In genomic region chr9:129010267-129010975, GRCh38 we compare ENCODE assay signal across 29 cellular contexts.
"Had no signal": no experiment of that assay in that cellular context is flagged by ENCODE, and none has a peak within 500 bp of the region (broad histone marks: within the 10 kb centered on the region; RNA-seq: fewer than 3 reads in every experiment).

No MANE protein-coding gene starts in this region.

- DNase-seq: activated CD4-positive, alpha-beta T cell treated with anti-CD3 and anti-CD28 coated beads for 1 hour; activated CD4-positive, alpha-beta T cell treated with anti-CD3 and anti-CD28 coated beads, Interleukin-2, amount 10 ng/mL, durations not matched to agents 24 days and 14 days; activated CD4-positive, alpha-beta T cell treated with anti-CD3 and anti-CD28 coated beads, Interleukin-2, amount 50 U/mL, for 4 hours; activated CD4-positive, CD25-positive, alpha-beta regulatory T cell; activated CD8-positive, alpha-beta T cell treated with anti-CD3 and anti-CD28 coated beads for 36 hours; activated gamma-delta T cell treated with Interleukin-2 at 50 U/mL for 16 hours; activated naive CD4-positive, alpha-beta T cell treated with anti-CD3 and anti-CD28 coated beads for 36 hours; activated T-cell treated with anti-CD3 and anti-CD28 coated beads, Interleukin-2, amount 50 U/mL, for 1 hour; amniotic stem cell; MM.1S; MV-4-11; NCI-H1092; NCI-H1436 treated with DMSO at 0.1 percent for 48 hours; NCI-H1694 treated with DMSO at 0.1 percent for 48 hours; NCI-H2029; NCI-H345; NCI-H524 treated with DMSO at 0.1 percent for 48 hours; NK-92 treated with Interleukin-12 subunit alpha and Interleukin-12 subunit beta, amount 100 ng/mL, for 24 hours; PC-3; Peyer's patch; RPMI8226; SW 1271; T-helper 1 cell; T-helper 2 cell; T-helper 9 cell had no signal

- H3K27ac ChIP-seq: ascending aorta, cardiac muscle cell, KMS-11, Peyer's patch had no signal

- H3K27me3 ChIP-seq: ascending aorta, cardiac muscle cell, Peyer's patch had no signal

- ATAC-seq: activated CD8-positive, alpha-beta T cell treated with anti-CD3 and anti-CD28 coated beads for 36 hours; PC-3; Right ventricle myocardium inferior had no signal

- H3K9me3 ChIP-seq: ascending aorta, Peyer's patch had no signal

- H3K4me3 ChIP-seq: ascending aorta, cardiac muscle cell, Peyer's patch had no signal

- H3K4me2 ChIP-seq: KMS-11 had no signal
